Comparison of ENCODE assay signal across 17 cellular contexts in genomic region chr1:33272930-33273329, GRCh38. TPM values are rescaled to one million over a fixed set of nuclear protein-coding genes. Genes with fewer than 3 reads are reported as not detected.
DNase-seq lines count a peak whose midpoint lies in the region; ATAC-seq and TF ChIP-seq lines count a peak whose summit lies in the region.
"Had no signal": no experiment of that assay in that cellular context is flagged by ENCODE, and none has a peak within 500 bp of the region (broad histone marks: within the 10 kb centered on the region; RNA-seq: fewer than 3 reads in every experiment).

No MANE protein-coding gene starts in this region.

- H3K27me3 Mint-ChIP-seq in CD4-positive, CD25-positive, alpha-beta regulatory T cell = no peaks in the 10 kb centered on the region
- no peaks in the 10 kb centered on the region for H3K27me3 Mint-ChIP-seq in CD8-positive, alpha-beta memory T cell
- H3K27me3 Mint-ChIP-seq in natural killer cell treated with Interleukin-12 subunit alpha and Interleukin-12 subunit beta and Interleukin-15 and Interleukin-18, amount 100 ng/mL, for 72 hours = no peaks in the 10 kb centered on the region

- no peak for TF ChIP-seq CTCF in ascending aorta (IDR thresholded peaks at IDR 0.05)

- CTCF ChIA-PET in CD8-positive, alpha-beta memory T cell (lab: Charles Lee) = interaction anchor here (1.6 kb wide), 1 partner anchor 15 kb away, joined by 4 read pairs; no protein-coding TSS in a partner anchor

- peaks cover 0 to 50% (median 22%) of the 10 kb centered on the region in 4 donors for H3K4me1 Mint-ChIP-seq in CD4-positive, CD25-positive, alpha-beta regulatory T cell
- H3K4me1 Mint-ChIP-seq in CD8-positive, alpha-beta memory T cell = peaks cover 32 to 41% (median 33%) of the 10 kb centered on the region in 3 donors
- H3K4me1 Mint-ChIP-seq in natural killer cell treated with Interleukin-12 subunit alpha and Interleukin-12 subunit beta and Interleukin-15 and Interleukin-18, amount 100 ng/mL, for 72 hours (ENCODE audit: low read depth in 2 of 2) = peaks cover 44 to 45% of the 10 kb centered on the region in 2 donors

- H3K36me3 Mint-ChIP-seq in CD4-positive, CD25-positive, alpha-beta regulatory T cell = peaks cover 15% of the 10 kb centered on the region
- peaks cover 0 to 30% (median 3%) of the 10 kb centered on the region in 3 donors for H3K36me3 Mint-ChIP-seq in CD8-positive, alpha-beta memory T cell
- H3K36me3 Mint-ChIP-seq in natural killer cell treated with Interleukin-12 subunit alpha and Interleukin-12 subunit beta and Interleukin-15 and Interleukin-18, amount 100 ng/mL, for 72 hours = no peaks in the 10 kb centered on the region

- no peak for ATAC-seq in CD4-positive, CD25-positive, alpha-beta regulatory T cell (ENCODE audit: low read depth in 2 of 2)
- no peak for ATAC-seq in natural killer cell treated with Interleukin-12 subunit alpha and Interleukin-12 subunit beta and Interleukin-15 and Interleukin-18, amount 100 ng/mL, for 72 hours
- ATAC-seq in HG03439 (IDR thresholded peaks at IDR 0.05; ENCODE audit: unreplicated experiment) (no peak), HG02970 (IDR thresholded peaks at IDR 0.05; ENCODE audit: low FRiP score, unreplicated experiment) (no peak), GM21367 (IDR thresholded peaks at IDR 0.05; ENCODE audit: unreplicated experiment) (no peak)
- ATAC-seq: stimulated activated naive CD8-positive, alpha-beta T cell treated with anti-CD3 and anti-CD28 coated beads, Interleukin-15, Interleukin-2, amounts not matched to agents 100 U/mL and 50 U/mL, for 24 hours had no signal

- no peaks in the 10 kb centered on the region for H3K9me3 ChIP-seq in CD4-positive, CD25-positive, alpha-beta regulatory T cell (ENCODE audit: control insufficient read depth in 2 of 2, low read length in 2 of 2)
- H3K9me3 ChIP-seq in CD8-positive, alpha-beta memory T cell (ENCODE audit: low read length) = no peaks in the 10 kb centered on the region
- no peaks in the 10 kb centered on the region for H3K9me3 ChIP-seq in ascending aorta
- H3K9me3 ChIP-seq: esophagus squamous epithelium, sigmoid colon, transverse colon had no signal

- H3K27me3 ChIP-seq in CD4-positive, CD25-positive, alpha-beta regulatory T cell (ENCODE audit: control insufficient read depth, insufficient read depth, low read length) = no peaks in the 10 kb centered on the region
- no peaks in the 10 kb centered on the region for H3K27me3 ChIP-seq in CD8-positive, alpha-beta memory T cell (ENCODE audit: insufficient read depth, low read length, poor library complexity, severe bottlenecking)
- no peaks in the 10 kb centered on the region for H3K27me3 ChIP-seq in ascending aorta
- H3K27me3 ChIP-seq: esophagus squamous epithelium, sigmoid colon, transverse colon had no signal

- H3K27ac Mint-ChIP-seq in CD4-positive, CD25-positive, alpha-beta regulatory T cell = peak overlapping the region; percentile 90 to 97 (median 95)
- peak overlapping the region; percentile 58 to 95 (median 92) for H3K27ac Mint-ChIP-seq in CD8-positive, alpha-beta memory T cell
- peak overlapping the region; percentile 82 to 91 for H3K27ac Mint-ChIP-seq in natural killer cell treated with Interleukin-12 subunit alpha and Interleukin-12 subunit beta and Interleukin-15 and Interleukin-18, amount 100 ng/mL, for 72 hours

- POLR2A ChIA-PET in CD8-positive, alpha-beta memory T cell (lab: Charles Lee) = interaction anchor here (0.6 kb wide), 1 partner anchor 146 kb away, joined by 3 read pairs; no protein-coding TSS in a partner anchor

- peaks cover 21% of the 10 kb centered on the region for H3K4me1 ChIP-seq in CD4-positive, CD25-positive, alpha-beta regulatory T cell (ENCODE audit: control insufficient read depth, insufficient read depth, low read length, poor library complexity, severe bottlenecking)
- peaks cover 24% of the 10 kb centered on the region for H3K4me1 ChIP-seq in CD8-positive, alpha-beta memory T cell (ENCODE audit: insufficient read depth, low read length)
- H3K4me1 ChIP-seq in ascending aorta = peaks cover 0 to 49% of the 10 kb centered on the region in 2 donors

- no peaks in the 10 kb centered on the region for H3K9me3 Mint-ChIP-seq in CD4-positive, CD25-positive, alpha-beta regulatory T cell
- H3K9me3 Mint-ChIP-seq in CD8-positive, alpha-beta memory T cell = no peaks in the 10 kb centered on the region
- H3K9me3 Mint-ChIP-seq in natural killer cell treated with Interleukin-12 subunit alpha and Interleukin-12 subunit beta and Interleukin-15 and Interleukin-18, amount 100 ng/mL, for 72 hours = no peaks in the 10 kb centered on the region

- H3K4me3 Mint-ChIP-seq in CD4-positive, CD25-positive, alpha-beta regulatory T cell = peak overlapping the region in 1 of 4 donors; percentile 63
- H3K4me3 Mint-ChIP-seq in CD8-positive, alpha-beta memory T cell = peak overlapping the region in 5 of 7 donors; percentile 4 to 63 (median 30)
- peak overlapping the region; percentile 51 for H3K4me3 Mint-ChIP-seq in natural killer cell treated with Interleukin-12 subunit alpha and Interleukin-12 subunit beta and Interleukin-15 and Interleukin-18, amount 100 ng/mL, for 72 hours

- H3K27ac ChIP-seq in CD4-positive, CD25-positive, alpha-beta regulatory T cell (ENCODE audit: insufficient read depth, low read length, poor library complexity, severe bottlenecking) = peak overlapping the region; percentile 47
- H3K27ac ChIP-seq in CD8-positive, alpha-beta memory T cell (ENCODE audit: low read depth, low read length) = peak overlapping the region; percentile 38
- peak overlapping the region; percentile 28 to 36 for H3K27ac ChIP-seq in ascending aorta
- H3K27ac ChIP-seq: esophagus squamous epithelium, sigmoid colon, transverse colon had no signal

- intact Hi-C loops in ascending aorta (cut with DNase I) = no loop called here

- DNase-seq in CD4-positive, CD25-positive, alpha-beta regulatory T cell = no peak
- DNase-seq in CD8-positive, alpha-beta memory T cell = no peak
- no peak for DNase-seq in ascending aorta (ENCODE audit: low spot score in 2 of 2)
- no peak for DNase-seq in natural killer cell treated with Interleukin-12 subunit alpha and Interleukin-12 subunit beta and Interleukin-15 and Interleukin-18, amount 100 ng/mL, for 72 hours (ENCODE audit: low spot score)
- no peak for DNase-seq in HuH-7 (ENCODE audit: low spot score)
- DNase-seq: Calu3; cerebellar nuclear complex; effector CD8-positive, alpha-beta T cell; esophagus squamous epithelium; NCI-H524 treated with DMSO at 0.1 percent for 48 hours; sigmoid colon; stimulated activated naive CD8-positive, alpha-beta T cell treated with anti-CD3 and anti-CD28 coated beads, Interleukin-15, Interleukin-2, amounts not matched to agents 100 U/mL and 50 U/mL, for 24 hours; transverse colon had no signal

- H3K4me3 ChIP-seq in CD4-positive, CD25-positive, alpha-beta regulatory T cell (ENCODE audit: low read depth, low read length) = no peak overlapping the region
- no peak overlapping the region for H3K4me3 ChIP-seq in CD8-positive, alpha-beta memory T cell (ENCODE audit: low read length)
- H3K4me3 ChIP-seq in ascending aorta = no peak overlapping the region
- H3K4me3 ChIP-seq: esophagus squamous epithelium, sigmoid colon, transverse colon had no signal

- H3K36me3 ChIP-seq in CD4-positive, CD25-positive, alpha-beta regulatory T cell (ENCODE audit: control insufficient read depth, insufficient read depth, low read length) = peaks cover 14% of the 10 kb centered on the region
- H3K36me3 ChIP-seq in CD8-positive, alpha-beta memory T cell (ENCODE audit: insufficient read depth, low read length) = no peaks in the 10 kb centered on the region
- H3K36me3 ChIP-seq in ascending aorta = peaks cover 20 to 37% of the 10 kb centered on the region in 2 donors

RNA-seq across cellular contexts. Expression of gene ZNF362, which starts 16.6 kb away (rescaled TPM):
- 20.2 TPM for total RNA-seq in CD4-positive, CD25-positive, alpha-beta regulatory T cell
- polyA plus RNA-seq in CD4-positive, CD25-positive, alpha-beta regulatory T cell = 10 to 100 TPM; 12.2 to 21.7 (median 14.0) TPM
- total RNA-seq in CD8-positive, alpha-beta memory T cell = 1 to 10 TPM; 8.5 to 9.9 TPM
- 26.4 TPM for polyA plus RNA-seq in CD8-positive, alpha-beta memory T cell
- 34.4 TPM for total RNA-seq in ascending aorta
- 1 to 10 TPM; 6.7 to 7.5 TPM for total RNA-seq in natural killer cell treated with Interleukin-12 subunit alpha and Interleukin-12 subunit beta and Interleukin-15 and Interleukin-18, amount 100 ng/mL, for 72 hours

RNA-seq across cellular contexts. Expression of gene A3GALT2, which starts 48.0 kb away (rescaled TPM):
- total RNA-seq in CD4-positive, CD25-positive, alpha-beta regulatory T cell = not detected
- not detected for polyA plus RNA-seq in CD4-positive, CD25-positive, alpha-beta regulatory T cell
- total RNA-seq in CD8-positive, alpha-beta memory T cell = not detected
- polyA plus RNA-seq in CD8-positive, alpha-beta memory T cell = not detected
- total RNA-seq in ascending aorta = not detected
- total RNA-seq in natural killer cell treated with Interleukin-12 subunit alpha and Interleukin-12 subunit beta and Interleukin-15 and Interleukin-18, amount 100 ng/mL, for 72 hours = not detected
- total RNA-seq: Calu3, esophagus squamous epithelium, liver, sigmoid colon, transverse colon had no signal
- polyA plus RNA-seq: liver, sigmoid colon had no signal
